In genomic region chr12:32120419-32120818, GRCh38 we compare ENCODE assay signal across 8 cellular contexts. TPM values are rescaled to one million over a fixed set of nuclear protein-coding genes. Genes with fewer than 3 reads are reported as not detected.
DNase-seq lines count a peak whose midpoint lies in the region; ATAC-seq, FAIRE-seq and TF ChIP-seq lines count a peak whose summit lies in the region.

No MANE protein-coding gene starts in this region.

- intact Hi-C loops in endothelial cell of umbilical vein (cut with micrococcal nuclease): no loop called here

- peaks cover 11% of the 10 kb centered on the region for H3K4me1 Mint-ChIP-seq in progenitor cell of endocrine pancreas (ENCODE audit: low read depth)

- H3K4me3 ChIP-seq in endothelial cell of umbilical vein (replicated peaks in 1 of 3; ENCODE audit: insufficient read depth in 1 of 3, low read depth in 1 of 3, low read length in 3 of 3) (no peak overlapping the region), mesenchymal stem cell (ENCODE audit: insufficient read depth in 1 of 2, low read depth in 1 of 2, low read length in 2 of 2) (peak overlapping the region in 1 of 2 experiments; percentile 5)

- H4K8ac ChIP-seq in mesenchymal stem cell (ENCODE audit: low read length): no peak overlapping the region

- TF ChIP-seq CTCF in endothelial cell of umbilical vein (IDR thresholded peaks at IDR 0.05; ENCODE audit: extremely low read depth in 1 of 2, insufficient read depth in 1 of 2, low read depth in 1 of 2, low read length in 2 of 2) (no peak), progenitor cell of endocrine pancreas (IDR thresholded peaks at IDR 0.05; ENCODE audit: unreplicated experiment) (no peak)

- CTCF ChIA-PET in endothelial cell of umbilical vein (lab: Charles Lee): interaction anchor here (1.2 to 2.0 kb wide), 6 partner anchors 13 to 467 kb away, joined by 3 to 6 read pairs (median 5); partner anchors contain the start of gene BICD1

- peaks cover 0 to 3% of the 10 kb centered on the region in 2 experiments for H3K36me3 ChIP-seq in endothelial cell of umbilical vein (ENCODE audit: control insufficient read depth in 2 of 2, extremely low read depth in 1 of 2, insufficient read depth in 2 of 2, low read length in 2 of 2)
- H3K36me3 ChIP-seq in mesenchymal stem cell (ENCODE audit: control insufficient read depth in 1 of 2, insufficient read depth in 2 of 2, low read depth in 1 of 2, low read length in 2 of 2): peaks cover 0 to 9% of the 10 kb centered on the region in 2 experiments

- no peaks in the 10 kb centered on the region for H4K20me1 ChIP-seq in endothelial cell of umbilical vein (replicated peaks; ENCODE audit: control insufficient read depth, extremely low read depth, insufficient read depth, low read length)

- H3K79me2 ChIP-seq in endothelial cell of umbilical vein (ENCODE audit: control insufficient read depth, insufficient read depth, low read length): peaks cover 26% of the 10 kb centered on the region

- no peak overlapping the region for H2BK5ac ChIP-seq in mesenchymal stem cell (ENCODE audit: low read depth, low read length, poor library complexity, severe bottlenecking)

- H3K9me1 ChIP-seq in endothelial cell of umbilical vein (replicated peaks; ENCODE audit: control insufficient read depth, extremely low read depth, insufficient read depth, low read length): no peaks in the 10 kb centered on the region

- H3K9me3 Mint-ChIP-seq in progenitor cell of endocrine pancreas (ENCODE audit: low read depth): no peaks in the 10 kb centered on the region

- H3K36me3 Mint-ChIP-seq in progenitor cell of endocrine pancreas (ENCODE audit: insufficient read depth): peaks cover 8% of the 10 kb centered on the region

- H3K9me3 ChIP-seq in endothelial cell of umbilical vein (replicated peaks; ENCODE audit: control insufficient read depth, insufficient read depth, low read length) (no peaks in the 10 kb centered on the region), mesenchymal stem cell (ENCODE audit: control insufficient read depth, low read length) (no peaks in the 10 kb centered on the region)

- WGBS in mesenchymal stem cell: 78% methylated on average over 1 of the region's 2 CpGs

- peaks cover 10% of the 10 kb centered on the region for H3K79me1 ChIP-seq in mesenchymal stem cell (replicated peaks; ENCODE audit: low read length, poor library complexity, severe bottlenecking)

- FAIRE-seq in endothelial cell of umbilical vein (lab: Jason Lieb, UNC): no peak

- H3K4ac ChIP-seq in mesenchymal stem cell (ENCODE audit: low read depth in 1 of 2, low read length in 2 of 2): no peak overlapping the region

- H3K23ac ChIP-seq in mesenchymal stem cell (ENCODE audit: low read length in 2 of 2): no peak overlapping the region

- no TSS peak for BruUV-seq in endothelial cell of umbilical vein (replicated peaks; lab: Mats Ljungman, UMichigan)

- H3K4me2 ChIP-seq in endothelial cell of umbilical vein (ENCODE audit: insufficient read depth, low read length) (no peak overlapping the region), mesenchymal stem cell (ENCODE audit: low read length, poor library complexity, severe bottlenecking) (no peak overlapping the region)

- TF ChIP-seq POLR2A in GM18505 (IDR thresholded peaks at IDR 0.05; ENCODE audit: borderline replicate concordance, extremely low read depth, insufficient read depth, insufficient read length): no peak
- TF ChIP-seq POLR2A in endothelial cell of umbilical vein (IDR thresholded peaks at IDR 0.05; ENCODE audit: low read depth, low read length): no peak

- no peak overlapping the region for H4K91ac ChIP-seq in mesenchymal stem cell (ENCODE audit: low read length)

- no peak overlapping the region for H2AFZ ChIP-seq in endothelial cell of umbilical vein (ENCODE audit: low read depth, low read length)
- no peak overlapping the region for H2AFZ ChIP-seq in mesenchymal stem cell (ENCODE audit: low read depth, low read length)

- no peak overlapping the region for H3K18ac ChIP-seq in mesenchymal stem cell (ENCODE audit: low read depth in 1 of 2, low read length in 2 of 2)

- H2BK15ac ChIP-seq in mesenchymal stem cell (ENCODE audit: low read depth, poor library complexity, severe bottlenecking): no peak overlapping the region

- peak; percentile 79 for ATAC-seq in GM18505 (IDR thresholded peaks at IDR 0.05; ENCODE audit: unreplicated experiment)
- peak; percentile 87 for ATAC-seq in GM21529 (IDR thresholded peaks at IDR 0.05; ENCODE audit: unreplicated experiment)
- ATAC-seq in HG03460 (IDR thresholded peaks at IDR 0.05; ENCODE audit: unreplicated experiment): peak; percentile 85

- POLR2A ChIA-PET in endothelial cell of umbilical vein (lab: Charles Lee): no interaction called here

- no peaks in the 10 kb centered on the region for H3K27me3 Mint-ChIP-seq in progenitor cell of endocrine pancreas

- H3K9ac ChIP-seq in endothelial cell of umbilical vein (replicated peaks; ENCODE audit: extremely low read depth, insufficient read depth, low read length) (no peak overlapping the region), mesenchymal stem cell (ENCODE audit: low read length) (no peak overlapping the region)

- H2AK5ac ChIP-seq in mesenchymal stem cell (ENCODE audit: low read length, severe bottlenecking): no peak overlapping the region

- dilution Hi-C loops in endothelial cell of umbilical vein (cut with MboI; ENCODE audit: extremely low pct_ligation_motif_present, low sequenced_read_pairs): no loop called here

- DNase-seq in endothelial cell of umbilical vein (ENCODE audit: low read depth, low spot score): peak; percentile 27
- no peak for DNase-seq in AG20443 (ENCODE audit: low spot score)
- no peak for DNase-seq in progenitor cell of endocrine pancreas (ENCODE audit: low spot score, unreplicated experiment)
- DNase-seq in mesenchymal stem cell: no peak
- DNase-seq in C1 segment of cervical spinal cord (lab: John Stamatoyannopoulos, UW): no peak

- H2BK12ac ChIP-seq in mesenchymal stem cell (ENCODE audit: low read length in 2 of 2): no peak overlapping the region

- H3K4me1 ChIP-seq in endothelial cell of umbilical vein (ENCODE audit: control insufficient read depth, extremely low read depth, insufficient read depth, low read length): peaks cover 16% of the 10 kb centered on the region
- H3K4me1 ChIP-seq in mesenchymal stem cell (ENCODE audit: control insufficient read depth, insufficient read depth, low read depth, low read length): peaks cover 6% of the 10 kb centered on the region

- no peak overlapping the region for H2BK120ac ChIP-seq in mesenchymal stem cell (ENCODE audit: low read depth, low read length)

- no peak overlapping the region for H3K27ac ChIP-seq in endothelial cell of umbilical vein (ENCODE audit: insufficient read depth, low read depth, low read length)
- H3K27ac ChIP-seq in mesenchymal stem cell (ENCODE audit: low read length, poor library complexity, severe bottlenecking): no peak overlapping the region

- no peak overlapping the region for H3K14ac ChIP-seq in mesenchymal stem cell (ENCODE audit: low read length in 2 of 2)

- no peak overlapping the region for H3K27ac Mint-ChIP-seq in progenitor cell of endocrine pancreas

- no peak overlapping the region for H3K4me3 Mint-ChIP-seq in progenitor cell of endocrine pancreas (ENCODE audit: low read depth)

- H3K27me3 ChIP-seq in endothelial cell of umbilical vein (ENCODE audit: control insufficient read depth in 2 of 2, insufficient read depth in 2 of 2, low read length in 2 of 2) (no peaks in the 10 kb centered on the region), mesenchymal stem cell (ENCODE audit: control insufficient read depth in 1 of 2, insufficient read depth in 1 of 2, low read length in 2 of 2) (no peaks in the 10 kb centered on the region)

TF ChIP-seq in endothelial cell of umbilical vein, 7 proteins besides CTCF, POLR2A, EP300 and RAD21:
- TF ChIP-seq MAX (IDR thresholded peaks at IDR 0.05; ENCODE audit: insufficient read depth, insufficient read length) (no peak), GATA2 (IDR thresholded peaks at IDR 0.05; ENCODE audit: insufficient read depth, insufficient read length, low read depth, low read length) (no peak), EZH2 (IDR thresholded peaks at IDR 0.05; ENCODE audit: borderline replicate concordance, low read depth, low read length, severe bottlenecking) (no peak), MYC (IDR thresholded peaks at IDR 0.05; ENCODE audit: low read depth, low read length) (no peak), FOS (IDR thresholded peaks at IDR 0.05; ENCODE audit: borderline replicate concordance, insufficient read depth, low read length) (no peak), JUN (IDR thresholded peaks at IDR 0.05; ENCODE audit: borderline replicate concordance, insufficient read depth, insufficient read length, low read depth) (no peak), POLR2AphosphoS5 (IDR thresholded peaks at IDR 0.05; ENCODE audit: insufficient read depth, low read depth, low read length) (no peak)
TF ChIP-seq in endothelial cell of umbilical vein: peak in this region for 0.

RNA-seq across cellular contexts. Expression of gene BICD1, which starts 13.8 kb away (rescaled TPM):
- total RNA-seq in endothelial cell of umbilical vein (45.8 and 51.0 TPM in 2 replicates), progenitor cell of endocrine pancreas (88.4 and 92.8 TPM in 2 replicates)
- 12.2 and 13.9 TPM in 2 replicates for polyA plus RNA-seq in endothelial cell of umbilical vein
- polyA plus RNA-seq in endothelial cell of umbilical vein (2011; cell fraction: cytosol; rRNA removed): 9.3 and 9.5 TPM in 2 replicates
- 41.1 and 45.4 TPM in 2 replicates for polyA plus RNA-seq in endothelial cell of umbilical vein (2011; cell fraction: nucleus; rRNA removed)
- polyA plus RNA-seq in endothelial cell of umbilical vein (2012): 22.2 and 24.6 TPM in 2 replicates
- 56.6 and 66.6 TPM in 2 replicates for polyA minus RNA-seq in endothelial cell of umbilical vein
- 8.1 TPM for polyA minus RNA-seq in endothelial cell of umbilical vein (2011; cell fraction: cytosol; rRNA and poly(A)+ RNA removed)
- 145 TPM in 2 replicates for polyA minus RNA-seq in endothelial cell of umbilical vein (2011; cell fraction: nucleus; rRNA and poly(A)+ RNA removed)
- polyA plus RNA-seq in mesenchymal stem cell (2013, experiment 1 of 2): 12.2 TPM
- 11.8 TPM for polyA plus RNA-seq in mesenchymal stem cell (2013, experiment 2 of 2)
